In the genomic region with DNA sequence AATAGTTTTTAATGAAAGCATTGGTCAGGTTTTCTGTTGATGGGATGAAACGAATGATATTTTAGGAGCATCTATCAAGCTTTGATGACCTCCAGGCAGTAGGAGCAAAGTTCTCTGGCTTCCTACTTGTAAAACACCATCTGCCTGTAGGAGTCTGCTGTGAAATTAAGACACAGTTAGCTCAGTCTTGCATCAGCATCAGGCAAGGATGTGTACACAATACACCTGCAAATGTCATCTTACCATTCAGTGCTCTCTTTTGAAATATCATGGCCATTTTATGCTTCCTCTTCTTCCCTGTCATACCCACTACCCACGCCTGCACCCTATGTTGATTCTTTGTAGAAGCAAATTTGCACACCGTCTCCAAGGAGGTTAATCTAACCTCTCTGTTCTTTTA, we compare ENCODE assay signal across 34 cellular contexts. TPM values are rescaled to one million over a fixed set of nuclear protein-coding genes. Genes with fewer than 3 reads are reported as not detected.
DNase-seq lines count a peak whose midpoint lies in the region; ATAC-seq and TF ChIP-seq lines count a peak whose summit lies in the region.
"Had no signal": no experiment of that assay in that cellular context is flagged by ENCODE, and none has a peak within 500 bp of the region (broad histone marks: within the 10 kb centered on the region; RNA-seq: fewer than 3 reads in every experiment).

No MANE protein-coding gene starts in this region.

- H3K36me3 ChIP-seq in SJCRH30 (no peaks in the 10 kb centered on the region), mammary epithelial cell (ENCODE audit: insufficient read depth, low read length) (no peaks in the 10 kb centered on the region)
- H3K36me3 ChIP-seq: brain microvascular endothelial cell had no signal

- H2AFZ ChIP-seq in mammary epithelial cell (ENCODE audit: low read depth, low read length), result no peak overlapping the region
- H2AFZ ChIP-seq: parathyroid adenoma had no signal

- POLR2A ChIA-PET in activated naive CD8-positive, alpha-beta T cell treated with anti-CD3 and anti-CD28 coated beads, Interleukin-2, amount 10 ng/mL, durations not matched to agents 7 days and 5 days (lab: Charles Lee), result no interaction called here

- no peak for TF ChIP-seq CTCF in mammary epithelial cell (conservative IDR thresholded peaks at IDR 0.05 in 1 of 2, IDR thresholded peaks at IDR 0.05 in 1 of 2; ENCODE audit: extremely low read depth in 1 of 2, insufficient read depth in 1 of 2, low read depth in 1 of 2, low read length in 2 of 2)

- H4K20me1 ChIP-seq in mammary epithelial cell (ENCODE audit: insufficient read depth, low read length), result no peaks in the 10 kb centered on the region

- H3K4me3 ChIP-seq in SJCRH30 (no peak overlapping the region), mammary epithelial cell (replicated peaks in 1 of 3; ENCODE audit: insufficient read depth in 1 of 3, low read depth in 2 of 3, low read length in 3 of 3) (no peak overlapping the region)
- H3K4me3 ChIP-seq: dorsolateral prefrontal cortex, heart left ventricle, left ventricle myocardium inferior, skin epidermis, testis had no signal

- ATAC-seq in activated naive CD8-positive, alpha-beta T cell treated with anti-CD3 and anti-CD28 coated beads, Interleukin-2, amount 10 ng/mL, durations not matched to agents 7 days and 5 days (ENCODE audit: low read depth), result no peak
- ATAC-seq: activated CD4-positive, CD25-positive, alpha-beta regulatory T cell treated with anti-CD3 and anti-CD28 coated beads, Interleukin-2, amount 50 U/mL, for 24 hours had no signal

- dilution Hi-C loops in mammary epithelial cell (cut with HindIII; ENCODE audit: low sequenced_read_pairs), result no loop called here

- H3K27ac Mint-ChIP-seq in activated naive CD8-positive, alpha-beta T cell treated with anti-CD3 and anti-CD28 coated beads, Interleukin-2, amount 10 ng/mL, durations not matched to agents 7 days and 5 days, result peak overlapping the region; percentile 72
- H3K27ac Mint-ChIP-seq: activated naive CD4-positive, alpha-beta T cell treated with anti-CD3 and anti-CD28 coated beads for 36 hours; CD14-positive monocyte had no signal

- H3K4me3 Mint-ChIP-seq in activated naive CD8-positive, alpha-beta T cell treated with anti-CD3 and anti-CD28 coated beads, Interleukin-2, amount 10 ng/mL, durations not matched to agents 7 days and 5 days, result peak overlapping the region; percentile 30
- H3K4me3 Mint-ChIP-seq: activated naive CD4-positive, alpha-beta T cell treated with anti-CD3 and anti-CD28 coated beads for 36 hours; CD14-positive monocyte; neural crest cell had no signal

- H3K4me1 ChIP-seq in SJCRH30 (peaks cover 24% of the 10 kb centered on the region), mammary epithelial cell (ENCODE audit: insufficient read depth, low read length) (peaks cover 15% of the 10 kb centered on the region)
- H3K4me1 ChIP-seq: parathyroid adenoma, testis had no signal

- no peaks in the 10 kb centered on the region for H3K9me3 ChIP-seq in SJCRH30 (replicated peaks)
- no peaks in the 10 kb centered on the region for H3K9me3 ChIP-seq in mammary epithelial cell (replicated peaks; ENCODE audit: insufficient read depth, low read length)
- H3K9me3 ChIP-seq: heart left ventricle, left ventricle myocardium inferior, SK-N-SH, testis had no signal

- WGBS in mammary epithelial cell (ENCODE audit: low coverage, missing lambda C conversion rate), result 85% methylated on average over 3 of the region's 3 CpGs

- H3K27me3 ChIP-seq in SJCRH30, result no peaks in the 10 kb centered on the region
- H3K27me3 ChIP-seq in mammary epithelial cell (ENCODE audit: insufficient read depth, low read length), result no peaks in the 10 kb centered on the region
- H3K27me3 ChIP-seq: brain microvascular endothelial cell, dorsolateral prefrontal cortex, heart left ventricle, testis had no signal

- DNase-seq in DMS 273 (lab: John Stamatoyannopoulos, UW; ENCODE audit: unreplicated experiment) (peak; percentile 33), DMS 273 treated with DMSO at 0.1 percent for 48 hours (lab: John Stamatoyannopoulos, UW) (no peak), DMS53 treated with DMSO at 0.1 percent for 48 hours (lab: John Stamatoyannopoulos, UW; ENCODE audit: unreplicated experiment) (peak; percentile 7), NCI-H2107 treated with DMSO at 0.1 percent for 48 hours (lab: John Stamatoyannopoulos, UW; ENCODE audit: unreplicated experiment) (peak; percentile 53), NCI-H510A (lab: John Stamatoyannopoulos, UW) (no peak), SJCRH30 (no peak), mammary epithelial cell (no peak)
- DNase-seq in activated naive CD8-positive, alpha-beta T cell treated with anti-CD3 and anti-CD28 coated beads, Interleukin-2, amount 10 ng/mL, durations not matched to agents 7 days and 5 days, result no peak
- DNase-seq: activated CD4-positive, alpha-beta T cell treated with anti-CD3 and anti-CD28 coated beads, Interleukin-2, amount 50 U/mL, for 48 hours; activated CD8-positive, alpha-beta memory T cell treated with anti-CD3 and anti-CD28 coated beads, Interleukin-2, amount 50 U/mL, for 4 hours; activated naive CD4-positive, alpha-beta T cell treated with anti-CD3 and anti-CD28 coated beads for 36 hours; amniotic stem cell; brain microvascular endothelial cell; cerebellar nuclear complex; dorsolateral prefrontal cortex; foreskin melanocyte; H7; heart left ventricle; left ventricle myocardium inferior; mesendoderm; NCI-H1092; NCI-H187; NCI-H2227 treated with DMSO at 0.1 percent for 48 hours; NCI-H526 treated with DMSO at 0.1 percent for 48 hours; RPMI8226; SK-N-SH; stimulated activated naive CD4-positive, alpha-beta T cell; testis had no signal

- in situ Hi-C loops in mammary epithelial cell (cut with MboI; ENCODE audit: low sequenced_read_pairs in 2 of 2), result no loop called here

- H3K9me3 Mint-ChIP-seq in activated naive CD8-positive, alpha-beta T cell treated with anti-CD3 and anti-CD28 coated beads, Interleukin-2, amount 10 ng/mL, durations not matched to agents 7 days and 5 days, result peaks cover 1% of the 10 kb centered on the region
- H3K9me3 Mint-ChIP-seq: activated naive CD4-positive, alpha-beta T cell treated with anti-CD3 and anti-CD28 coated beads for 36 hours; CD14-positive monocyte; neural crest cell had no signal

- BruUV-seq in mammary epithelial cell (replicated peaks; lab: Mats Ljungman, UMichigan), result no TSS peak

- H3K27ac ChIP-seq in SJCRH30, result no peak overlapping the region
- no peak overlapping the region for H3K27ac ChIP-seq in mammary epithelial cell (ENCODE audit: insufficient read depth, low read depth, low read length)
- H3K27ac ChIP-seq: 22Rv1, brain microvascular endothelial cell, heart left ventricle, left ventricle myocardium inferior, parathyroid adenoma, skin epidermis, testis had no signal

- no peak overlapping the region for H3K9ac ChIP-seq in mammary epithelial cell (ENCODE audit: insufficient read depth, low read length)
- H3K9ac ChIP-seq: parathyroid adenoma, SK-N-SH had no signal

- H3K79me2 ChIP-seq in mammary epithelial cell (ENCODE audit: insufficient read depth, low read length), result no peaks in the 10 kb centered on the region
- H3K79me2 ChIP-seq: parathyroid adenoma had no signal

- peaks cover 56% of the 10 kb centered on the region for H3K4me1 Mint-ChIP-seq in activated naive CD8-positive, alpha-beta T cell treated with anti-CD3 and anti-CD28 coated beads, Interleukin-2, amount 10 ng/mL, durations not matched to agents 7 days and 5 days
- H3K4me1 Mint-ChIP-seq: neural crest cell had no signal

- H3K4me2 ChIP-seq in mammary epithelial cell (ENCODE audit: insufficient read depth, low read depth, low read length), result no peak overlapping the region
- H3K4me2 ChIP-seq: SK-N-SH had no signal

- peaks cover 21% of the 10 kb centered on the region for H3K36me3 Mint-ChIP-seq in activated naive CD8-positive, alpha-beta T cell treated with anti-CD3 and anti-CD28 coated beads, Interleukin-2, amount 10 ng/mL, durations not matched to agents 7 days and 5 days

- intact Hi-C loops in mammary epithelial cell (cut with micrococcal nuclease), result no loop called here

- CTCF ChIA-PET in mammary epithelial cell (lab: Charles Lee; ENCODE audit: low non-redundant PET), result no interaction called here

- H3K27me3 Mint-ChIP-seq in activated naive CD8-positive, alpha-beta T cell treated with anti-CD3 and anti-CD28 coated beads, Interleukin-2, amount 10 ng/mL, durations not matched to agents 7 days and 5 days, result no peaks in the 10 kb centered on the region

RNA-seq across cellular contexts. Expression of gene B3GALNT1, which starts 38.2 kb away (rescaled TPM):
- 10 to 100 TPM; 10.4 to 14.6 TPM for total RNA-seq in activated naive CD8-positive, alpha-beta T cell treated with anti-CD3 and anti-CD28 coated beads, Interleukin-2, amount 10 ng/mL, durations not matched to agents 7 days and 5 days
- total RNA-seq in SJCRH30 (2014; rRNA removed; shearing (Covaris generic)), result not detected in 2 replicates
- 10 to 100 TPM in 1 of 2 donors, 1 to 10 TPM in 1; 5.1 to 18.2 TPM for total RNA-seq in mammary epithelial cell
- 6.5 TPM for polyA plus RNA-seq in mammary epithelial cell
- polyA minus RNA-seq in mammary epithelial cell, result 33.7 TPM

Comparison
In these comparisons a context has a peak if more than half of its experiments do, and no peak if none do; other contexts are left out.
1. DNase-seq: peak in DMS 273 (single experiment), DMS53 treated with DMSO at 0.1 percent for 48 hours (single experiment) and NCI-H2107 treated with DMSO at 0.1 percent for 48 hours (single experiment); none in DMS 273 treated with DMSO at 0.1 percent for 48 hours (single experiment), activated naive CD8-positive, alpha-beta T cell treated with anti-CD3 and anti-CD28 coated beads, Interleukin-2, amount 10 ng/mL, durations not matched to agents 7 days and 5 days (single experiment), NCI-H510A (single experiment), SJCRH30 (0 of 2) and mammary epithelial cell (single experiment).